Comparison of ENCODE assay signal across 10 cellular contexts in genomic region chr20:20363449-20364015, GRCh38. TPM values are rescaled to one million over a fixed set of nuclear protein-coding genes. Genes with fewer than 3 reads are reported as not detected.
DNase-seq lines count a peak whose midpoint lies in the region; ATAC-seq and TF ChIP-seq lines count a peak whose summit lies in the region.
"Had no signal": no experiment of that assay in that cellular context is flagged by ENCODE, and none has a peak within 500 bp of the region (broad histone marks: within the 10 kb centered on the region; RNA-seq: fewer than 3 reads in every experiment).

No MANE protein-coding gene starts in this region.

- no peak overlapping the region for H3K14ac ChIP-seq in trophoblast cell (ENCODE audit: low read length)

- no peak overlapping the region for H2BK12ac ChIP-seq in trophoblast cell (ENCODE audit: low read length)

- H3K79me2 ChIP-seq in trophoblast cell (ENCODE audit: control insufficient read depth, insufficient read depth, low read length, poor library complexity) = no peaks in the 10 kb centered on the region

- peaks cover 61% of the 10 kb centered on the region for H3K4me1 Mint-ChIP-seq in brain

- no peak overlapping the region for H4K91ac ChIP-seq in trophoblast cell (ENCODE audit: low read depth, low read length)

- peak overlapping the region; percentile 83 to 97 (median 94) for H3K27ac Mint-ChIP-seq in brain

- H4K8ac ChIP-seq in trophoblast cell (ENCODE audit: low read depth, low read length) = no peak overlapping the region

- H3K27ac ChIP-seq in trophoblast cell (ENCODE audit: low read depth, low read length) = no peak overlapping the region
- H3K27ac ChIP-seq: body of pancreas had no signal

- H3K23ac ChIP-seq in trophoblast cell (ENCODE audit: low read length) = no peak overlapping the region

- no peak overlapping the region for H2AK5ac ChIP-seq in trophoblast cell (ENCODE audit: low read length)

- H3K4me3 Mint-ChIP-seq in brain = peak overlapping the region; percentile 76 to 86 (median 78)

- no peak overlapping the region for H3K9ac ChIP-seq in trophoblast cell (ENCODE audit: low read length)

- no peak overlapping the region for H3K18ac ChIP-seq in trophoblast cell (ENCODE audit: low read length)

- peaks cover 65% of the 10 kb centered on the region for H3K27me3 ChIP-seq in trophoblast cell (ENCODE audit: insufficient read depth, low read length)

- no peak overlapping the region for H2BK120ac ChIP-seq in trophoblast cell (ENCODE audit: insufficient read depth, low read length, poor library complexity)

- no peak overlapping the region for H2BK5ac ChIP-seq in trophoblast cell (ENCODE audit: low read depth, low read length, poor library complexity)

- H3K4ac ChIP-seq in trophoblast cell (ENCODE audit: low read depth, low read length) = no peak overlapping the region

- H3K79me1 ChIP-seq in trophoblast cell (ENCODE audit: low read length) = no peaks in the 10 kb centered on the region

- no CpG with 5 or more reads among the region's 28 CpGs for WGBS in trophoblast cell (ENCODE audit: extremely low coverage, insufficient coverage, insufficient read length)

- no peak overlapping the region for H3K4me3 ChIP-seq in trophoblast cell (ENCODE audit: low read depth, low read length)
- H3K4me3 ChIP-seq: body of pancreas had no signal

- no peak for TF ChIP-seq CTCF in brain (conservative IDR thresholded peaks at IDR 0.05)

- H3K4me1 ChIP-seq in trophoblast cell (ENCODE audit: control insufficient read depth in 1 of 2, insufficient read depth in 2 of 2, low read length in 2 of 2) = peaks cover 7 to 8% of the 10 kb centered on the region in 2 experiments

- peak; percentile 12 for DNase-seq in NCI-H82 (lab: John Stamatoyannopoulos, UW)
- DNase-seq in NCI-H82 treated with DMSO at 0.1 percent for 48 hours (lab: John Stamatoyannopoulos, UW; ENCODE audit: unreplicated experiment) = no peak
- peak; percentile 88 for DNase-seq in NCI-H1105 treated with DMSO at 0.1 percent for 48 hours (lab: John Stamatoyannopoulos, UW)
- no peak for DNase-seq in trophoblast cell
- DNase-seq in amygdala (lab: John Stamatoyannopoulos, UW) = no peak
- DNase-seq: body of pancreas, foreskin melanocyte had no signal

- H2AFZ ChIP-seq in trophoblast cell (ENCODE audit: insufficient read depth, low read length, poor library complexity) = no peak overlapping the region

- H4K12ac ChIP-seq in trophoblast cell (ENCODE audit: low read depth, low read length) = no peak overlapping the region

- H3K36me3 Mint-ChIP-seq in brain = no peaks in the 10 kb centered on the region

- no peaks in the 10 kb centered on the region for H3K36me3 ChIP-seq in trophoblast cell (ENCODE audit: control insufficient read depth in 1 of 2, insufficient read depth in 2 of 2, low read length in 2 of 2)

- peaks cover 3% of the 10 kb centered on the region for H3K9me3 ChIP-seq in trophoblast cell (ENCODE audit: insufficient read depth, low read depth, low read length)
- H3K9me3 ChIP-seq: body of pancreas had no signal

- peaks cover 0 to 6% (median 2%) of the 10 kb centered on the region in 5 experiments for H3K9me3 Mint-ChIP-seq in brain

- peaks cover 53% of the 10 kb centered on the region for H3K27me3 Mint-ChIP-seq in brain

- ATAC-seq in HG02870 (IDR thresholded peaks at IDR 0.05; ENCODE audit: unreplicated experiment) (no peak), HG03469 (IDR thresholded peaks at IDR 0.05; ENCODE audit: unreplicated experiment) (no peak)
- ATAC-seq: body of pancreas had no signal

- H3K4me2 ChIP-seq in trophoblast cell (ENCODE audit: low read length) = peak overlapping the region; percentile 10

RNA-seq across cellular contexts. Expression of gene INSM1, which starts 4.4 kb away (rescaled TPM):
- 321 TPM for polyA plus RNA-seq in brain (ENCODE audit: insufficient read depth, low read depth, low replicate concordance)
- polyA plus RNA-seq in trophoblast cell (2013) = not detected in 2 replicates

Comparison
In these comparisons a context has a peak if more than half of its experiments do, and no peak if none do; other contexts are left out.
1. DNase-seq: peak in NCI-H82 (single experiment) and NCI-H1105 treated with DMSO at 0.1 percent for 48 hours (single experiment); none in NCI-H82 treated with DMSO at 0.1 percent for 48 hours (single experiment), trophoblast cell (0 of 2) and amygdala (0 of 56).